ENCODE assay signal across 1 cellular context in the genomic region with DNA sequence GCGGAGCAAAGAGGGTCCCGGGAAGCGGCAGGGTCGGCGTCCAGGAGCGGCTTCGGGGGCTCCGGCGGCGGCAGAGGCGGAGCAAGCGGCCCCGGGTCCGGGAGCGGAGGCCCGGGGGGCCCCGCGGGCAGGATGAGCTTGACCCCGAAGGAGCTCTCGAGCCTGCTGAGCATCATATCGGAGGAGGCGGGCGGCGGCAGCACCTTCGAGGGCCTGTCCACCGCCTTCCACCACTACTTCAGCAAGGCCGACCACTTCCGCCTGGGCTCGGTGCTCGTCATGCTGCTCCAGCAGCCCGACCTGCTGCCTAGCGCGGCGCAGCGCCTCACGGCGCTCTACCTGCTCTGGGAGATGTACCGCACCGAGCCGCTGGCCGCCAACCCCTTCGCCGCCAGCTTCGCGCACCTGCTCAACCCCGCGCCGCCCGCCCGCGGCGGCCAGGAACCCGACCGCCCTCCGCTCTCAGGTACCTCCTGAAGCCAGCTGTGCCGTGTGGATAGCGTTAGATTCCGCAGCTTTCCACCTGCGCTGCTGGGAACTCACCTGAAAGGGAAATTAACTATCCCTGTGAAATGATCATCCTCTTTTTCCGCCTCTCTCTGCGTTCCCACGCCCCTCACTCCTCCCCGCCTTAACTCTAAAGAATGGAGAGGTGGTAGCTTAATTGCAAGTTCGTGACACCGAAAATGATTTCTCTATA.
TF ChIP-seq lines count a peak whose summit lies in the region.

No MANE protein-coding gene starts in this region.

TF ChIP-seq in HEK293, 187 proteins besides CTCF, POLR2A, EP300 and RAD21 (continued from another document):
- TF ChIP-seq, protein P1, sequence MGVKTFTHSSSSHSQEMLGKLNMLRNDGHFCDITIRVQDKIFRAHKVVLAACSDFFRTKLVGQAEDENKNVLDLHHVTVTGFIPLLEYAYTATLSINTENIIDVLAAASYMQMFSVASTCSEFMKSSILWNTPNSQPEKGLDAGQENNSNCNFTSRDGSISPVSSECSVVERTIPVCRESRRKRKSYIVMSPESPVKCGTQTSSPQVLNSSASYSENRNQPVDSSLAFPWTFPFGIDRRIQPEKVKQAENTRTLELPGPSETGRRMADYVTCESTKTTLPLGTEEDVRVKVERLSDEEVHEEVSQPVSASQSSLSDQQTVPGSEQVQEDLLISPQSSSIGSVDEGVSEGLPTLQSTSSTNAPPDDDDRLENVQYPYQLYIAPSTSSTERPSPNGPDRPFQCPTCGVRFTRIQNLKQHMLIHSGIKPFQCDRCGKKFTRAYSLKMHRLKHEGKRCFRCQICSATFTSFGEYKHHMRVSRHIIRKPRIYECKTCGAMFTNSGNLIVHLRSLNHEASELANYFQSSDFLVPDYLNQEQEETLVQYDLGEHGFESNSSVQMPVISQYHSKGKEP (tag by site-specific recombination; IDR thresholded peaks at IDR 0.05) = no peak
- TF ChIP-seq, protein P2, sequence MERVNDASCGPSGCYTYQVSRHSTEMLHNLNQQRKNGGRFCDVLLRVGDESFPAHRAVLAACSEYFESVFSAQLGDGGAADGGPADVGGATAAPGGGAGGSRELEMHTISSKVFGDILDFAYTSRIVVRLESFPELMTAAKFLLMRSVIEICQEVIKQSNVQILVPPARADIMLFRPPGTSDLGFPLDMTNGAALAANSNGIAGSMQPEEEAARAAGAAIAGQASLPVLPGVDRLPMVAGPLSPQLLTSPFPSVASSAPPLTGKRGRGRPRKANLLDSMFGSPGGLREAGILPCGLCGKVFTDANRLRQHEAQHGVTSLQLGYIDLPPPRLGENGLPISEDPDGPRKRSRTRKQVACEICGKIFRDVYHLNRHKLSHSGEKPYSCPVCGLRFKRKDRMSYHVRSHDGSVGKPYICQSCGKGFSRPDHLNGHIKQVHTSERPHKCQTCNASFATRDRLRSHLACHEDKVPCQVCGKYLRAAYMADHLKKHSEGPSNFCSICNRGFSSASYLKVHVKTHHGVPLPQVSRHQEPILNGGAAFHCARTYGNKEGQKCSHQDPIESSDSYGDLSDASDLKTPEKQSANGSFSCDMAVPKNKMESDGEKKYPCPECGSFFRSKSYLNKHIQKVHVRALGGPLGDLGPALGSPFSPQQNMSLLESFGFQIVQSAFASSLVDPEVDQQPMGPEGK (tag by site-specific recombination; IDR thresholded peaks at IDR 0.05) = no peak
- TF ChIP-seq, protein P3, sequence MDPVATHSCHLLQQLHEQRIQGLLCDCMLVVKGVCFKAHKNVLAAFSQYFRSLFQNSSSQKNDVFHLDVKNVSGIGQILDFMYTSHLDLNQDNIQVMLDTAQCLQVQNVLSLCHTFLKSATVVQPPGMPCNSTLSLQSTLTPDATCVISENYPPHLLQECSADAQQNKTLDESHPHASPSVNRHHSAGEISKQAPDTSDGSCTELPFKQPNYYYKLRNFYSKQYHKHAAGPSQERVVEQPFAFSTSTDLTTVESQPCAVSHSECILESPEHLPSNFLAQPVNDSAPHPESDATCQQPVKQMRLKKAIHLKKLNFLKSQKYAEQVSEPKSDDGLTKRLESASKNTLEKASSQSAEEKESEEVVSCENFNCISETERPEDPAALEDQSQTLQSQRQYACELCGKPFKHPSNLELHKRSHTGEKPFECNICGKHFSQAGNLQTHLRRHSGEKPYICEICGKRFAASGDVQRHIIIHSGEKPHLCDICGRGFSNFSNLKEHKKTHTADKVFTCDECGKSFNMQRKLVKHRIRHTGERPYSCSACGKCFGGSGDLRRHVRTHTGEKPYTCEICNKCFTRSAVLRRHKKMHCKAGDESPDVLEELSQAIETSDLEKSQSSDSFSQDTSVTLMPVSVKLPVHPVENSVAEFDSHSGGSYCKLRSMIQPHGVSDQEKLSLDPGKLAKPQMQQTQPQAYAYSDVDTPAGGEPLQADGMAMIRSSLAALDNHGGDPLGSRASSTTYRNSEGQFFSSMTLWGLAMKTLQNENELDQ (tag by site-specific recombination; IDR thresholded peaks at IDR 0.05; ENCODE audit: low read depth) = no peak
- no peak for TF ChIP-seq KLF10 (tag by site-specific recombination; IDR thresholded peaks at IDR 0.05)
- no peak for TF ChIP-seq ZNF596 (tag by site-specific recombination; IDR thresholded peaks at IDR 0.05)
- TF ChIP-seq ZNF510 (tag by site-specific recombination; IDR thresholded peaks at IDR 0.05; ENCODE audit: insufficient replicate concordance) = no peak
TF ChIP-seq in HEK293: peak in this region for 11.
